Comparison of ENCODE assay signal across 9 cellular contexts in genomic region chr3:99114565-99115291, GRCh38.
DNase-seq lines count a peak whose midpoint lies in the region; ATAC-seq and TF ChIP-seq lines count a peak whose summit lies in the region.
"Had no signal": no experiment of that assay in that cellular context is flagged by ENCODE, and none has a peak within 500 bp of the region (broad histone marks: within the 10 kb centered on the region; RNA-seq: fewer than 3 reads in every experiment).

No MANE protein-coding gene starts in this region.

- H3K4me3 Mint-ChIP-seq in stimulated activated naive CD8-positive, alpha-beta T cell treated with anti-CD3 and anti-CD28 coated beads, Interleukin-15, amount 100 ng/mL, for 72 hours = no peak overlapping the region
- H3K4me3 Mint-ChIP-seq: activated B cell treated with CpG ODN at 0.5 μM for 24 hours had no signal

- TF ChIP-seq EP300 in gastroesophageal sphincter (IDR thresholded peaks at IDR 0.05) = no peak

- WGBS in gastroesophageal sphincter (ENCODE audit: low coverage in 1 of 2), 2 donors = 89 to 92% methylated on average over 2 to 7 of the region's 9 CpGs

- no peaks in the 10 kb centered on the region for H3K27me3 ChIP-seq in gastroesophageal sphincter

- H3K36me3 ChIP-seq in gastroesophageal sphincter = no peaks in the 10 kb centered on the region

- no peak overlapping the region for H3K4me3 ChIP-seq in fibroblast of villous mesenchyme (ENCODE audit: low read depth, low read length)
- H3K4me3 ChIP-seq in gastroesophageal sphincter = no peak overlapping the region

- H3K27ac Mint-ChIP-seq in stimulated activated naive CD8-positive, alpha-beta T cell treated with anti-CD3 and anti-CD28 coated beads, Interleukin-15, amount 100 ng/mL, for 72 hours = no peak overlapping the region
- H3K27ac Mint-ChIP-seq: activated B cell treated with CpG ODN at 0.5 μM for 24 hours had no signal

- TF ChIP-seq CTCF in fibroblast of villous mesenchyme (IDR thresholded peaks at IDR 0.05; ENCODE audit: insufficient read depth, low read depth, low read length) = peak; percentile 99
- TF ChIP-seq CTCF in gastroesophageal sphincter (IDR thresholded peaks at IDR 0.05) = no peak

- DNase-seq in stimulated activated naive CD8-positive, alpha-beta T cell treated with anti-CD3 and anti-CD28 coated beads, Interleukin-15, amount 100 ng/mL, for 72 hours = no peak
- DNase-seq in stimulated activated naive CD8-positive, alpha-beta T cell treated with anti-CD3 and anti-CD28 coated beads, Interleukin-15, Interleukin-2, amounts not matched to agents 100 U/mL and 50 U/mL, for 24 hours = no peak
- DNase-seq in RKO (ENCODE audit: low spot score) (peak; percentile 36), fibroblast of villous mesenchyme (ENCODE audit: low read depth) (peak; percentile 68), NCI-H146 treated with DMSO at 0.1 percent for 48 hours (lab: John Stamatoyannopoulos, UW; ENCODE audit: unreplicated experiment) (no peak)
- DNase-seq in stimulated activated CD8-positive, alpha-beta memory T cell treated with anti-CD3 and anti-CD28 coated beads, Interleukin-4, amount 100 ng/mL, for 48 hours = no peak
- DNase-seq: activated B cell treated with CpG ODN at 0.5 μM for 24 hours had no signal

- no peaks in the 10 kb centered on the region for H3K9me3 Mint-ChIP-seq in stimulated activated naive CD8-positive, alpha-beta T cell treated with anti-CD3 and anti-CD28 coated beads, Interleukin-15, amount 100 ng/mL, for 72 hours
- H3K9me3 Mint-ChIP-seq: activated B cell treated with CpG ODN at 0.5 μM for 24 hours had no signal

- no peak overlapping the region for H3K27ac ChIP-seq in gastroesophageal sphincter

- no peaks in the 10 kb centered on the region for H3K4me1 Mint-ChIP-seq in stimulated activated naive CD8-positive, alpha-beta T cell treated with anti-CD3 and anti-CD28 coated beads, Interleukin-15, amount 100 ng/mL, for 72 hours
- H3K4me1 Mint-ChIP-seq: activated B cell treated with CpG ODN at 0.5 μM for 24 hours had no signal

- ATAC-seq in stimulated activated naive CD8-positive, alpha-beta T cell treated with anti-CD3 and anti-CD28 coated beads, Interleukin-15, amount 100 ng/mL, for 72 hours = peak; percentile 61
- ATAC-seq in stimulated activated naive CD8-positive, alpha-beta T cell treated with anti-CD3 and anti-CD28 coated beads, Interleukin-15, Interleukin-2, amounts not matched to agents 100 U/mL and 50 U/mL, for 24 hours = no peak
- ATAC-seq in gastroesophageal sphincter (no peak), HG03097 (IDR thresholded peaks at IDR 0.05; ENCODE audit: low FRiP score, unreplicated experiment) (no peak)

- no peaks in the 10 kb centered on the region for H3K4me1 ChIP-seq in gastroesophageal sphincter

- peaks cover 6% of the 10 kb centered on the region for H3K27me3 Mint-ChIP-seq in stimulated activated naive CD8-positive, alpha-beta T cell treated with anti-CD3 and anti-CD28 coated beads, Interleukin-15, amount 100 ng/mL, for 72 hours
- H3K27me3 Mint-ChIP-seq: activated B cell treated with CpG ODN at 0.5 μM for 24 hours had no signal

- no peak for TF ChIP-seq POLR2A in gastroesophageal sphincter (IDR thresholded peaks at IDR 0.05)

- peaks cover 0 to 13% (median 0%) of the 10 kb centered on the region in 3 donors for H3K9me3 ChIP-seq in gastroesophageal sphincter

Comparison
In these comparisons a context has a peak if more than half of its experiments do, and no peak if none do; other contexts are left out.
1. DNase-seq: peak in RKO (single experiment) and fibroblast of villous mesenchyme (single experiment); none in stimulated activated naive CD8-positive, alpha-beta T cell treated with anti-CD3 and anti-CD28 coated beads, Interleukin-15, amount 100 ng/mL, for 72 hours (0 of 2), stimulated activated naive CD8-positive, alpha-beta T cell treated with anti-CD3 and anti-CD28 coated beads, Interleukin-15, Interleukin-2, amounts not matched to agents 100 U/mL and 50 U/mL, for 24 hours (single experiment), NCI-H146 treated with DMSO at 0.1 percent for 48 hours (single experiment) and stimulated activated CD8-positive, alpha-beta memory T cell treated with anti-CD3 and anti-CD28 coated beads, Interleukin-4, amount 100 ng/mL, for 48 hours (single experiment).